ENCODE assay signal across 8 cellular contexts in the genomic region with DNA sequence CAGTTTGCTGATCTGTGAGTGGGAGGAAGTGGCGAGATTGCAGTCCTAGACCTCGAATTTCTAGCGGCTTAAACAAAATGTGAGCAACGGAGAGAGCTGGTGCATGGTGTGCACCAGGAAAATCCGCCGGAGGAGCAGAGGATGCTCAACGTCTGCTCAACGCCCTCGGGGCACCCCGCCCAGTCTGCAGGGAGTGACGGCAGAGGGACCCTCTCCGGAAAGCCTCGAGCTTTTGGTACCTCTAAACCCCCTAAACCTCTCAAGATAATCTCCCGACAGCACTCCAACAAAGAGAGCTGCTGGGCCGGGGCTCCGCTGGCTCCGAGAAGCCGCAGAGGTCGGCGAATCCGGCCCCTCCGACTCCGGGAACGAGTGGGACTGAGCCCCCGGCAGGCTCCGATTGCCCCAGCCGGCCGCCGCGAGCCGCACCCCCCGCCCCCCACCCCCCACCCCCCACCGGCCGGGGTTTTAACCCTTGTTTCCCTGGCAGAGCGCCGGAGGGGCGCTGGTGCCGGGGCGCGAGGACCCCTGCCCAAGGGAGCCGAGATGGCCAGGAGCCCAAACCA. TPM values are rescaled to one million over a fixed set of nuclear protein-coding genes. Genes with fewer than 3 reads are reported as not detected.
DNase-seq lines count a peak whose midpoint lies in the region; ATAC-seq, FAIRE-seq and TF ChIP-seq lines count a peak whose summit lies in the region.

No MANE protein-coding gene starts in this region.

- peaks cover 6% of the 10 kb centered on the region; the same call in 1 of the 2 replicates for H3K4me1 ChIP-seq in HAP-1
- peaks cover 0 to 13% of the 10 kb centered on the region in 2 donors for H3K4me1 ChIP-seq in uterus

- peak overlapping the region; percentile 72 for H3K4me3 Mint-ChIP-seq in central memory CD8-positive, alpha-beta T cell
- peak overlapping the region; percentile 77 for H3K4me3 Mint-ChIP-seq in nephron progenitor cell
- no peak overlapping the region; the same call in 1 of the 2 replicates for H3K4me3 Mint-ChIP-seq in HFFc6

- no peaks in the 10 kb centered on the region for H3K9me3 Mint-ChIP-seq in central memory CD8-positive, alpha-beta T cell
- H3K9me3 Mint-ChIP-seq in nephron progenitor cell = no peaks in the 10 kb centered on the region
- H3K9me3 Mint-ChIP-seq in HFFc6 = no peaks in the 10 kb centered on the region

- H3K36me3 ChIP-seq in HAP-1 (replicated peaks) (no peaks in the 10 kb centered on the region), uterus (no peaks in the 10 kb centered on the region)

- TF ChIP-seq CTCF in nephron progenitor cell (IDR thresholded peaks at IDR 0.05) (no peak), uterus (IDR thresholded peaks at IDR 0.05) (no peak), HFFc6 (IDR thresholded peaks at IDR 0.05) (no peak)

- no peak for FAIRE-seq in H54 (lab: Jason Lieb, UNC)

- H3K27me3 Mint-ChIP-seq in central memory CD8-positive, alpha-beta T cell = peaks cover 85% of the 10 kb centered on the region
- H3K27me3 Mint-ChIP-seq in nephron progenitor cell (ENCODE audit: low read depth, poor library complexity) (peaks cover 95% of the 10 kb centered on the region), HFFc6 (ENCODE audit: insufficient read depth) (peaks cover 66% of the 10 kb centered on the region)

- ATAC-seq in central memory CD8-positive, alpha-beta T cell (replicated peaks; ENCODE audit: extremely low read depth, poor library complexity, severe bottlenecking) = no peak
- ATAC-seq in GM18498 (IDR thresholded peaks at IDR 0.05; ENCODE audit: unreplicated experiment) = no peak

- in situ Hi-C loops in HAP-1 (cut with MboI; ENCODE audit: low sequenced_read_pairs) = no loop called here

- peaks cover 13% of the 10 kb centered on the region for H3K4me1 Mint-ChIP-seq in central memory CD8-positive, alpha-beta T cell
- H3K4me1 Mint-ChIP-seq in nephron progenitor cell (peaks cover 19% of the 10 kb centered on the region), HFFc6 (ENCODE audit: low read depth) (peaks cover 8% of the 10 kb centered on the region)

- H3K36me3 Mint-ChIP-seq in central memory CD8-positive, alpha-beta T cell (ENCODE audit: insufficient read depth) = no peaks in the 10 kb centered on the region
- H3K36me3 Mint-ChIP-seq in nephron progenitor cell (ENCODE audit: low read depth) (no peaks in the 10 kb centered on the region), HFFc6 (ENCODE audit: low read depth) (no peaks in the 10 kb centered on the region)

- DNase-seq in CD1c-positive myeloid dendritic cell (ENCODE audit: extremely low spot score) = peak; percentile 9
- DNase-seq in HAP-1 (ENCODE audit: low spot score in 2 of 2) = peak; percentile 18 to 76
- DNase-seq in central memory CD8-positive, alpha-beta T cell (ENCODE audit: low spot score in 2 of 2) = no peak
- DNase-seq in nephron progenitor cell = peak; percentile 37
- DNase-seq in uterus = no peak
- DNase-seq in H54 (ENCODE audit: insufficient read length, low spot score) = no peak
- no peak for DNase-seq in HFFc6

- H3K9me3 ChIP-seq in HAP-1 (no peaks in the 10 kb centered on the region), uterus (no peaks in the 10 kb centered on the region)

- H3K27ac ChIP-seq in uterus = no peak overlapping the region

- no peak for TF ChIP-seq POLR2A in uterus (IDR thresholded peaks at IDR 0.05)
- no peak for TF ChIP-seq POLR2A in H54 (IDR thresholded peaks at IDR 0.05; ENCODE audit: low read depth, low read length)

- H3K27me3 ChIP-seq in HAP-1 (ENCODE audit: low read depth) (peaks cover 89% of the 10 kb centered on the region), uterus (peaks cover 3 to 32% of the 10 kb centered on the region in 2 donors)

- intact Hi-C loops in uterus (cut with DNase I; ENCODE audit: low total_unique reads) = no loop called here

- no peak overlapping the region for H3K27ac Mint-ChIP-seq in central memory CD8-positive, alpha-beta T cell (ENCODE audit: low read depth)
- H3K27ac Mint-ChIP-seq in nephron progenitor cell = no peak overlapping the region
- no peak overlapping the region for H3K27ac Mint-ChIP-seq in HFFc6

- H3K4me3 ChIP-seq in HAP-1 (peak overlapping the region; percentile 37), uterus (peak overlapping the region in 1 of 2 donors; percentile 46)

RNA-seq across cellular contexts. Expression of gene MEGF11, which starts 1.7 kb away (rescaled TPM):
- under 1 TPM in 1 of 4 donors, not detected in 3; 0.76 TPM for total RNA-seq in uterus
- not detected for total RNA-seq in HFFc6 (2021; fragmentation: NEBNext Ultra II Directional; extraction: Animal tissue kit (Norgen Biotek cat#: 25700))

RNA-seq across cellular contexts. Expression of gene DIS3L, which starts 41.5 kb away (rescaled TPM):
- total RNA-seq in uterus = 10 to 100 TPM; 15.1 to 68.7 (median 32.0) TPM
- 10 to 100 TPM; 10.6 to 14.9 (median 13.5) TPM for total RNA-seq in HFFc6 (2021; fragmentation: NEBNext Ultra II Directional; extraction: Animal tissue kit (Norgen Biotek cat#: 25700))

Comparison
In these comparisons a context has a peak if more than half of its experiments do, and no peak if none do; other contexts are left out.
1. DNase-seq: peak in CD1c-positive myeloid dendritic cell (single experiment), HAP-1 (2 of 2) and nephron progenitor cell (single experiment); none in central memory CD8-positive, alpha-beta T cell (0 of 2), uterus (0 of 2), H54 (single experiment) and HFFc6 (single experiment).